Comparison of ENCODE assay signal across 12 cellular contexts in the genomic region with DNA sequence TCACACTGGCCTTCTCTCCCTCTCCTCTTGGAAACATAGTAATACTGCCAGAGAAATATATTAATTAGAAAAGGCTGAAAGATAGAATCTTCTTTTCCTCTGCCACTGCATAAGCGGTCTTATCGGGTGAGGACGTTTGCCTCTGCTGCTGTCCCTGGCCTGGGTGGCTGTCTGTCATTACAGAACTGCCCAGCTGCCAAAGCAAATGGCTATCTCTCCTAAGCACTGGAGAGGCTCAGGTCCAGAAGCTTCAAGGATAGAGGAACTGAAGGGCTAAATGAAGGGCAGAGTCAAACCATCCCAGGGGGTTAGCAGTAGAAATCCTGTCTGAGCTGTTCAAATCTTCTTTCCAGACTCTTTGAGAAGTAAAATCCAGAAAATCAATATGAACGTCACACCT.
A peak's percentile ranks its signal among the peaks of the same experiment; 100 is the strongest.
DNase-seq lines count a peak whose midpoint lies in the region; ATAC-seq and TF ChIP-seq lines count a peak whose summit lies in the region.
"Had no signal": no experiment of that assay in that cellular context is flagged by ENCODE, and none has a peak within 500 bp of the region (broad histone marks: within the 10 kb centered on the region; RNA-seq: fewer than 3 reads in every experiment).

No MANE protein-coding gene starts in this region.

- DNase-seq in activated CD4-positive, alpha-beta T cell treated with anti-CD3 and anti-CD28 coated beads for 36 hours: no peak
- no peak for DNase-seq in activated CD4-positive, alpha-beta T cell treated with anti-CD3 and anti-CD28 coated beads, Interleukin-2, amount 50 U/mL, for 4 hours
- DNase-seq in CD8-positive, alpha-beta memory T cell: no peak
- DNase-seq in vagina (ENCODE audit: extremely low spot score in 2 of 2) (no peak), H4 (ENCODE audit: low spot score) (no peak)
- DNase-seq: ACHN; activated CD4-positive, CD25-positive, alpha-beta regulatory T cell treated with anti-CD3 and anti-CD28 coated beads, Interleukin-2, amount 50 U/mL, for 72 hours; activated gamma-delta T cell; testis had no signal

- no peak overlapping the region for H3K4me3 ChIP-seq in CD8-positive, alpha-beta memory T cell (ENCODE audit: low read length)
- no peak overlapping the region for H3K4me3 ChIP-seq in vagina

- intact Hi-C loops in activated CD4-positive, alpha-beta T cell treated with anti-CD3 and anti-CD28 coated beads for 36 hours (cut with DNase I, micrococcal nuclease): loop anchor here in 1 of 2 experiments (10.0 kb wide), 1 partner anchor 126 kb away; no protein-coding TSS in a partner anchor
- intact Hi-C loops in vagina (cut with DNase I): no loop called here

- no peak overlapping the region for H3K27ac ChIP-seq in CD8-positive, alpha-beta memory T cell (ENCODE audit: low read depth, low read length)
- H3K27ac ChIP-seq in angular gyrus (ENCODE audit: low read depth, low read length) (peak overlapping the region; percentile 13), vagina (no peak overlapping the region)
- H3K27ac ChIP-seq: testis had no signal

- no peak for ATAC-seq in activated CD4-positive, alpha-beta T cell treated with anti-CD3 and anti-CD28 coated beads for 36 hours
- no peak for ATAC-seq in GM18519 (IDR thresholded peaks at IDR 0.05; ENCODE audit: low FRiP score, unreplicated experiment)

- no peaks in the 10 kb centered on the region for H3K36me3 Mint-ChIP-seq in activated CD4-positive, alpha-beta T cell treated with anti-CD3 and anti-CD28 coated beads for 36 hours (ENCODE audit: low read depth)
- no peaks in the 10 kb centered on the region for H3K36me3 Mint-ChIP-seq in CD8-positive, alpha-beta memory T cell
- no peaks in the 10 kb centered on the region for H3K36me3 Mint-ChIP-seq in nephron (ENCODE audit: low read depth)

- peaks cover 18% of the 10 kb centered on the region for H3K27me3 ChIP-seq in CD8-positive, alpha-beta memory T cell (ENCODE audit: insufficient read depth, low read length, poor library complexity, severe bottlenecking)
- H3K27me3 ChIP-seq in vagina: no peaks in the 10 kb centered on the region
- H3K27me3 ChIP-seq: testis had no signal

- H3K4me1 ChIP-seq in CD8-positive, alpha-beta memory T cell (ENCODE audit: insufficient read depth, low read length): no peaks in the 10 kb centered on the region
- H3K4me1 ChIP-seq in vagina: peaks cover 26% of the 10 kb centered on the region

- no peaks in the 10 kb centered on the region for H3K9me3 Mint-ChIP-seq in activated CD4-positive, alpha-beta T cell treated with anti-CD3 and anti-CD28 coated beads for 36 hours (ENCODE audit: low read depth)
- H3K9me3 Mint-ChIP-seq in CD8-positive, alpha-beta memory T cell: no peaks in the 10 kb centered on the region
- no peaks in the 10 kb centered on the region for H3K9me3 Mint-ChIP-seq in nephron

- H3K36me3 ChIP-seq in CD8-positive, alpha-beta memory T cell (ENCODE audit: insufficient read depth, low read length): no peaks in the 10 kb centered on the region
- no peaks in the 10 kb centered on the region for H3K36me3 ChIP-seq in vagina

- H3K4me1 Mint-ChIP-seq in activated CD4-positive, alpha-beta T cell treated with anti-CD3 and anti-CD28 coated beads for 36 hours: peaks cover 18% of the 10 kb centered on the region
- H3K4me1 Mint-ChIP-seq in CD8-positive, alpha-beta memory T cell: peaks cover 16 to 22% (median 18%) of the 10 kb centered on the region in 3 donors
- H3K4me1 Mint-ChIP-seq in nephron: peaks cover 36% of the 10 kb centered on the region

- TF ChIP-seq CTCF in nephron (IDR thresholded peaks at IDR 0.05; ENCODE audit: unreplicated experiment in 3 of 3) (no peak), vagina (IDR thresholded peaks at IDR 0.05) (no peak)

- no peak for TF ChIP-seq POLR2A in vagina (IDR thresholded peaks at IDR 0.05)

- peaks cover 40% of the 10 kb centered on the region for H3K27me3 Mint-ChIP-seq in activated CD4-positive, alpha-beta T cell treated with anti-CD3 and anti-CD28 coated beads for 36 hours
- H3K27me3 Mint-ChIP-seq in CD8-positive, alpha-beta memory T cell: peaks cover 37 to 59% of the 10 kb centered on the region in 2 donors
- peaks cover 19% of the 10 kb centered on the region for H3K27me3 Mint-ChIP-seq in nephron (ENCODE audit: low read depth)

- H3K9me3 ChIP-seq in CD8-positive, alpha-beta memory T cell (ENCODE audit: low read length): no peaks in the 10 kb centered on the region
- no peaks in the 10 kb centered on the region for H3K9me3 ChIP-seq in vagina
- H3K9me3 ChIP-seq: testis had no signal

- H3K27ac Mint-ChIP-seq in activated CD4-positive, alpha-beta T cell treated with anti-CD3 and anti-CD28 coated beads for 36 hours: no peak overlapping the region
- no peak overlapping the region for H3K27ac Mint-ChIP-seq in CD8-positive, alpha-beta memory T cell
- peak overlapping the region; percentile 71 to 90 (median 90) for H3K27ac Mint-ChIP-seq in nephron

- CTCF ChIA-PET in activated CD4-positive, alpha-beta T cell treated with anti-CD3 and anti-CD28 coated beads for 36 hours (lab: Charles Lee): no interaction called here
- CTCF ChIA-PET in CD8-positive, alpha-beta memory T cell (lab: Charles Lee): no interaction called here

- peak overlapping the region; percentile 80 for H3K4me3 Mint-ChIP-seq in activated CD4-positive, alpha-beta T cell treated with anti-CD3 and anti-CD28 coated beads for 36 hours
- H3K4me3 Mint-ChIP-seq in CD8-positive, alpha-beta memory T cell: peak overlapping the region; percentile 7 to 82 (median 71)
- peak overlapping the region; percentile 88 to 90 (median 89) for H3K4me3 Mint-ChIP-seq in nephron

- POLR2A ChIA-PET in activated CD4-positive, alpha-beta T cell treated with anti-CD3 and anti-CD28 coated beads for 36 hours (lab: Charles Lee): no interaction called here
- POLR2A ChIA-PET in CD8-positive, alpha-beta memory T cell (lab: Charles Lee): no interaction called here

Comparison
In these comparisons a context has a peak if more than half of its experiments do, and no peak if none do; other contexts are left out.
1. H3K27ac Mint-ChIP-seq: peak in nephron (3 of 3); none in activated CD4-positive, alpha-beta T cell treated with anti-CD3 and anti-CD28 coated beads for 36 hours (single experiment) and CD8-positive, alpha-beta memory T cell (0 of 8).
2. Peak in every context shown above with its lines, with median percentiles within 50 percentile points of each other: H3K4me3 Mint-ChIP-seq.